In the genomic region with DNA sequence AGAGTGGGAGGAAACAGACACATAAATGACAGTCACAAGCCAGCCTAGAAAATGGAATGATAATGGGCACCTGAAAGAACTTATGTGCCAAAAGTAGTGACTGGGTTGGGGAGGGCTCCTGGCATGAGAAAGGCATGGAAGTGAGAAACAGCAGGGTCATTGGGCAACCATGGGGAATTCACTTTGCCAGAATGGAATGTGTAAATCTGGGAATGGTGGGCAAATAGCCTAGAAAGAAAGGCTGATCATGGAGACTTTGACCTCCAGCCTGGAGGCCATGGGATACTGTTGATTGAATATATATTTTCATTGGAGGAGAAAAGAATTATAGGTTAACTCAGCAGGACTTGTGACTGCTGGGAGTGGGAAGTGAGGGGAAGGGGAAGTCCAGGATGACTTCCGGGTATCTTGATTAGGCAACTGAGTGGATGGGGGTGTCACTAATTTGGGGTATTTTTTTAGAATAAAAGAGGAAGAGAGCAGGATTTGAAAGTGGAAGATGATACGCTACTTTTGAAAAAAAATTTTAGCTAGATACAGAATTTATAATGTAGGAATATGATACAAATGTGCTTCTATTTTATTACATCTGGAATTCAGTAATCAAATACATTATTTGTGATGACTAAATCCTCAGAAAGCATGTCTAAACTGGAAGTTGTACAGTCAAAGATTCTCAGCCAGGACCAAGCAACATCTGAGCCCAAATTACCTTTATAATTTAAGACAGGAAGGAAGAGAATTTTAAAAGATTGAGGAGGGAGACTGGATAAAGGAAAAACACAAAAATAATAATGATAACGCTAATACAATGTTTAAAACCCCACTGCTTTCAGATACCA, we compare ENCODE assay signal across 19 cellular contexts.
DNase-seq lines count a peak whose midpoint lies in the region; ATAC-seq, FAIRE-seq and TF ChIP-seq lines count a peak whose summit lies in the region.
"Had no signal": no experiment of that assay in that cellular context is flagged by ENCODE, and none has a peak within 500 bp of the region (broad histone marks: within the 10 kb centered on the region; RNA-seq: fewer than 3 reads in every experiment).

No MANE protein-coding gene starts in this region.

- no peak for FAIRE-seq in GM19239 (lab: Jason Lieb, UNC)
- FAIRE-seq: GM12892 had no signal

- CTCF ChIA-PET in MCF 10A (lab: Yijun Ruan, JAX) = no interaction called here

- TF ChIP-seq CTCF in MCF 10A (IDR thresholded peaks at IDR 0.05; ENCODE audit: unreplicated experiment) = no peak

- POLR2A ChIA-PET in MCF 10A (lab: Yijun Ruan, JAX) = no interaction called here

- intact Hi-C loops in MCF 10A (cut with micrococcal nuclease) = loop anchor here (1.0 to 10.0 kb wide), 2 partner anchors 61 to 116 kb away; a partner anchor contains a TSS

- BruUV-seq in MCF 10A (replicated peaks; lab: Mats Ljungman, UMichigan) = no TSS peak

- ATAC-seq in left lobe of liver (peak; percentile 64), GM21529 (IDR thresholded peaks at IDR 0.05; ENCODE audit: unreplicated experiment) (no peak)

- peaks cover 39% of the 10 kb centered on the region for H3K4me1 Mint-ChIP-seq in MCF 10A (ENCODE audit: insufficient read depth, unreplicated experiment)

- peak; percentile 2 for DNase-seq in AG08395 (ENCODE audit: low spot score)
- peak; percentile 17 for DNase-seq in HPDE6-E6E7 (ENCODE audit: extremely low spot score)
- peak; percentile 47 for DNase-seq in MCF 10A (ENCODE audit: unreplicated experiment)
- peak; percentile 52 for DNase-seq in left lobe of liver (ENCODE audit: low spot score)
- DNase-seq in HK-2 (ENCODE audit: unreplicated experiment) = no peak
- DNase-seq in GM19239 (ENCODE audit: insufficient read length, low spot score) = no peak
- no peak for DNase-seq in germinal center (ENCODE audit: low spot score)
- DNase-seq: activated CD4-positive, alpha-beta T cell treated with anti-CD3 and anti-CD28 coated beads, Interleukin-2, amount 50 U/mL, for 48 hours; activated T-cell treated with anti-CD3 and anti-CD28 coated beads, Interleukin-2, amount 50 U/mL, for 24 hours; GF-D8; hypothalamus; NCI-H1417 treated with DMSO at 0.1 percent for 48 hours; NCI-H2171 treated with DMSO at 0.1 percent for 48 hours; NCI-H774; nucleus accumbens; stimulated activated CD4-positive, alpha-beta T cell treated with anti-CD3 and anti-CD28 coated beads, Interleukin-1b, Interleukin-23, amount 100 ng/mL, for 48 hours; T-helper 1 cell had no signal

- no peaks in the 10 kb centered on the region for H3K27me3 Mint-ChIP-seq in MCF 10A (ENCODE audit: insufficient read depth, unreplicated experiment)
- H3K27me3 Mint-ChIP-seq: activated T-cell treated with anti-CD3 and anti-CD28 coated beads, Interleukin-2, amount 50 U/mL, for 24 hours had no signal

- no peaks in the 10 kb centered on the region for H3K36me3 Mint-ChIP-seq in MCF 10A (ENCODE audit: insufficient read depth, unreplicated experiment)

- H3K4me3 Mint-ChIP-seq in MCF 10A (ENCODE audit: unreplicated experiment) = peak overlapping the region; percentile 15
- H3K4me3 Mint-ChIP-seq: activated T-cell treated with anti-CD3 and anti-CD28 coated beads, Interleukin-2, amount 50 U/mL, for 24 hours had no signal

- no peaks in the 10 kb centered on the region for H3K9me3 Mint-ChIP-seq in MCF 10A (ENCODE audit: unreplicated experiment)

- H3K27ac Mint-ChIP-seq in MCF 10A (ENCODE audit: low read depth, unreplicated experiment) = peak overlapping the region; percentile 21
- H3K27ac Mint-ChIP-seq: activated T-cell treated with anti-CD3 and anti-CD28 coated beads, Interleukin-2, amount 50 U/mL, for 24 hours had no signal

Comparison
In these comparisons a context has a peak if more than half of its experiments do, and no peak if none do; other contexts are left out.
1. DNase-seq: peak in AG08395 (single experiment), HPDE6-E6E7 (single experiment), MCF 10A (single experiment) and left lobe of liver (single experiment); none in HK-2 (single experiment), GM19239 (single experiment) and germinal center (single experiment).